Comparison of ENCODE assay signal across 12 cellular contexts in genomic region chr13:50543767-50544166, GRCh38.
DNase-seq lines count a peak whose midpoint lies in the region; ATAC-seq and TF ChIP-seq lines count a peak whose summit lies in the region.
"Had no signal": no experiment of that assay in that cellular context is flagged by ENCODE, and none has a peak within 500 bp of the region (broad histone marks: within the 10 kb centered on the region; RNA-seq: fewer than 3 reads in every experiment).

No MANE protein-coding gene starts in this region.

- H3K36me3 ChIP-seq in thyroid gland, result no peaks in the 10 kb centered on the region
- H3K36me3 ChIP-seq: esophagus squamous epithelium had no signal

- TF ChIP-seq POLR2A in thyroid gland (IDR thresholded peaks at IDR 0.05), result no peak

- WGBS in thyroid gland, 2 donors, result 31 to 43% methylated on average over 6 of the region's 6 CpGs

- peaks cover 7 to 10% of the 10 kb centered on the region in 2 donors for H3K4me1 ChIP-seq in thyroid gland
- H3K4me1 ChIP-seq: esophagus squamous epithelium had no signal

- H3K9me3 ChIP-seq in thyroid gland, result no peaks in the 10 kb centered on the region
- H3K9me3 ChIP-seq: esophagus squamous epithelium had no signal

- in situ Hi-C loops in ACHN (cut with HindIII; ENCODE audit: low pct_ligation_motif_present, low pct_unique_long_range_greater_than_20kb, low sequenced_read_pairs), result no loop called here

- no peaks in the 10 kb centered on the region for H3K27me3 ChIP-seq in thyroid gland
- H3K27me3 ChIP-seq: esophagus squamous epithelium had no signal

- H3K4me3 ChIP-seq in thyroid gland (replicated peaks in 1 of 3), result no peak overlapping the region
- H3K4me3 ChIP-seq: esophagus squamous epithelium had no signal

- TF ChIP-seq CTCF in thyroid gland (IDR thresholded peaks at IDR 0.05), result no peak

- DNase-seq in NCI-H748 (lab: John Stamatoyannopoulos, UW; ENCODE audit: unreplicated experiment) (peak; percentile 17), NCI-H748 treated with DMSO at 0.1 percent for 48 hours (lab: John Stamatoyannopoulos, UW) (no peak), amniotic stem cell (lab: John Stamatoyannopoulos, UW) (peak; percentile 60), kidney tubule cell (ENCODE audit: low spot score) (peak; percentile 42), thyroid gland (peak; percentile 36 to 48), NCI-H82 treated with DMSO at 0.1 percent for 48 hours (lab: John Stamatoyannopoulos, UW; ENCODE audit: unreplicated experiment) (no peak), ACHN (no peak)
- DNase-seq: activated CD4-positive, alpha-beta memory T cell treated with anti-CD3 and anti-CD28 coated beads for 36 hours; esophagus squamous epithelium; mesendoderm; stimulated activated naive CD4-positive, alpha-beta T cell had no signal

- H3K27ac ChIP-seq in thyroid gland, result no peak overlapping the region
- H3K27ac ChIP-seq: esophagus squamous epithelium had no signal

- intact Hi-C loops in thyroid gland (cut with DNase I), result no loop called here

- no peak for ATAC-seq in GM21619 (IDR thresholded peaks at IDR 0.05; ENCODE audit: unreplicated experiment)

Comparison
In these comparisons a context has a peak if more than half of its experiments do, and no peak if none do; other contexts are left out.
1. DNase-seq: peak in NCI-H748 (single experiment), amniotic stem cell (single experiment), kidney tubule cell (single experiment) and thyroid gland (2 of 2); none in NCI-H748 treated with DMSO at 0.1 percent for 48 hours (single experiment), NCI-H82 treated with DMSO at 0.1 percent for 48 hours (single experiment) and ACHN (single experiment).